ENCODE assay signal across 1 cellular context in the genomic region with DNA sequence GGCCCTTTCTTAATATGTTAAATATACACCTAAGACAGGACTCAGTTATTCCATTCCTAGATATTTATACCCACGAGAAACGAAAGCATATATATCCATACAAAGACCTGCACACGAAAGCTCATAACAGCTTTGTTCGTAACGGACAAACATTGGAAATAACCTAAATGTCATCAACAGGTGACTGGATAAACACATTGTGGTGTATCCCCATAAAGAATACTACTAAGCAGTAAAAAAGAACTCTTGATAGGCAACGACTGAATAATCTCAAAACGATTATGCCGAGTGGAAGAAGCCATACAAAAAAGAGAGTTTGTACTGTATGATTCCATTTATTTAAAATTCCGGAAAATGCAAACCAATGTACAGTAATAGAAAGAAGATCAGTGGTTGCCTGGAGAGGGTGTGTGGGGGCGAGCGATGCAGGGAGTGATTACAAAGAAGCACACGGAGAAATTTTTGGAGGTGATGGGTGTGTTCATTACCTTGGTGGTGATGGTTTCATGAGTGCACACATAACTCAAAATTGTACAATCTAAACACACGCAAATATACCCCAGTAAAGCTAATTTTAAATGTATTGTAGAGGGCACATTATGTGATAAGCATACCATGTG.
TF ChIP-seq lines count a peak whose summit lies in the region.

No MANE protein-coding gene starts in this region.

TF ChIP-seq in IMR-90, 13 proteins besides CTCF, POLR2A, EP300 and RAD21:
- no peak for TF ChIP-seq MXI1 (IDR thresholded peaks at IDR 0.05; ENCODE audit: borderline replicate concordance, low read depth, low read length)
